In genomic region chr4:157978680-157979361, GRCh38 we compare ENCODE assay signal across 8 cellular contexts.
DNase-seq lines count a peak whose midpoint lies in the region; ATAC-seq and TF ChIP-seq lines count a peak whose summit lies in the region.

No MANE protein-coding gene starts in this region.

- no peaks in the 10 kb centered on the region for H3K36me3 Mint-ChIP-seq in activated T-cell treated with anti-CD3 and anti-CD28 coated beads, Interleukin-2, amount 50 U/mL, for 24 hours (ENCODE audit: low read depth)

- peak; percentile 63 for DNase-seq in Caki2 (ENCODE audit: low read depth)
- peak; percentile 53 for DNase-seq in NCI-H510A treated with DMSO at 0.1 percent for 48 hours (lab: John Stamatoyannopoulos, UW)
- DNase-seq in activated T-cell treated with anti-CD3 and anti-CD28 coated beads, Interleukin-2, amount 50 U/mL, for 24 hours = peak; percentile 30
- peak in 1 of 2 donors; percentile 38 for DNase-seq in foreskin keratinocyte
- peak; percentile 34 for DNase-seq in non-pigmented ciliary epithelial cell (ENCODE audit: low read depth)
- no peak for DNase-seq in KG1 (lab: John Stamatoyannopoulos, UW)

- H3K27me3 ChIP-seq in foreskin keratinocyte = no peaks in the 10 kb centered on the region

- no peak overlapping the region for H3K27ac Mint-ChIP-seq in activated T-cell treated with anti-CD3 and anti-CD28 coated beads, Interleukin-2, amount 50 U/mL, for 24 hours

- peaks cover 3% of the 10 kb centered on the region for H3K27me3 Mint-ChIP-seq in activated T-cell treated with anti-CD3 and anti-CD28 coated beads, Interleukin-2, amount 50 U/mL, for 24 hours

- in situ Hi-C loops in Caki2 (cut with HindIII; ENCODE audit: low pct_unique_long_range_greater_than_20kb, low sequenced_read_pairs) = no loop called here

- H3K4me1 ChIP-seq in foreskin keratinocyte = peaks cover 7% of the 10 kb centered on the region

- peaks cover 5% of the 10 kb centered on the region for H3K4me1 Mint-ChIP-seq in activated T-cell treated with anti-CD3 and anti-CD28 coated beads, Interleukin-2, amount 50 U/mL, for 24 hours (ENCODE audit: low read depth)

- TF ChIP-seq CTCF in foreskin keratinocyte (conservative IDR thresholded peaks at IDR 0.05) = peak; percentile 84

- H3K27ac ChIP-seq in foreskin keratinocyte = no peak overlapping the region

- no peaks in the 10 kb centered on the region for H3K9me3 Mint-ChIP-seq in activated T-cell treated with anti-CD3 and anti-CD28 coated beads, Interleukin-2, amount 50 U/mL, for 24 hours

- H3K4me3 Mint-ChIP-seq in activated T-cell treated with anti-CD3 and anti-CD28 coated beads, Interleukin-2, amount 50 U/mL, for 24 hours = no peak overlapping the region

- peak; percentile 97 for ATAC-seq in GM19351 (IDR thresholded peaks at IDR 0.05; ENCODE audit: unreplicated experiment)
- ATAC-seq in HG03442 (IDR thresholded peaks at IDR 0.05; ENCODE audit: unreplicated experiment) = peak; percentile 95
- peak; percentile 87 for ATAC-seq in foreskin keratinocyte
